ENCODE assay signal across 10 cellular contexts in genomic region chrX:10755477-10756334, GRCh38.
DNase-seq lines count a peak whose midpoint lies in the region; ATAC-seq and TF ChIP-seq lines count a peak whose summit lies in the region.
"Had no signal": no experiment of that assay in that cellular context is flagged by ENCODE, and none has a peak within 500 bp of the region (broad histone marks: within the 10 kb centered on the region; RNA-seq: fewer than 3 reads in every experiment).

No MANE protein-coding gene starts in this region.

- no peaks in the 10 kb centered on the region for H3K9me3 ChIP-seq in hepatocyte (ENCODE audit: low read depth)
- no peaks in the 10 kb centered on the region for H3K9me3 ChIP-seq in sigmoid colon

- no peak for TF ChIP-seq CTCF in hepatocyte (IDR thresholded peaks at IDR 0.05; ENCODE audit: poor library complexity)
- TF ChIP-seq CTCF in sigmoid colon (IDR thresholded peaks at IDR 0.05): no peak

- H3K36me3 ChIP-seq in H7 (replicated peaks; ENCODE audit: control insufficient read depth, insufficient read depth, low read length) (no peaks in the 10 kb centered on the region), hepatocyte (replicated peaks; ENCODE audit: insufficient read depth, low read depth) (no peaks in the 10 kb centered on the region), sigmoid colon (no peaks in the 10 kb centered on the region)

- H2AFZ ChIP-seq in hepatocyte: no peak overlapping the region

- H3K27me3 ChIP-seq in H7 (ENCODE audit: control insufficient read depth, insufficient read depth, low read length) (no peaks in the 10 kb centered on the region), hepatocyte (no peaks in the 10 kb centered on the region), sigmoid colon (no peaks in the 10 kb centered on the region)

- H3K27ac ChIP-seq in hepatocyte (peak overlapping the region; percentile 68), sigmoid colon (peak overlapping the region; percentile 31 to 71 (median 50))

- no peak for ATAC-seq in HG02763 (IDR thresholded peaks at IDR 0.05; ENCODE audit: unreplicated experiment)
- no peak for ATAC-seq in HG02623 (IDR thresholded peaks at IDR 0.05; ENCODE audit: unreplicated experiment)
- no peak for ATAC-seq in GM18519 (IDR thresholded peaks at IDR 0.05; ENCODE audit: low FRiP score, unreplicated experiment)
- ATAC-seq: GM12878 had no signal

- peak overlapping the region; percentile 55 for H3K4me2 ChIP-seq in hepatocyte

- H3K79me2 ChIP-seq in hepatocyte: no peaks in the 10 kb centered on the region

- DNase-seq in H7 (peak; percentile 51), T1000 (lab: John Stamatoyannopoulos, UW) (peak; percentile 6), hepatocyte (ENCODE audit: low spot score) (peak; percentile 20), sigmoid colon (no peak)
- no peak for DNase-seq in activated effector memory CD4-positive, alpha-beta T cell treated with Interleukin-2 at 50 U/mL for 16 hours
- DNase-seq: anterior cingulate cortex had no signal

- intact Hi-C loops in sigmoid colon (cut with DNase I): no loop called here

- no peaks in the 10 kb centered on the region for H3K9me2 ChIP-seq in hepatocyte (replicated peaks; ENCODE audit: insufficient read depth)

- no peak for TF ChIP-seq EP300 in sigmoid colon (IDR thresholded peaks at IDR 0.05)

- no peaks in the 10 kb centered on the region for H4K20me1 ChIP-seq in hepatocyte (ENCODE audit: insufficient read depth, poor library complexity, severe bottlenecking)

- H3K4me3 ChIP-seq in H7 (ENCODE audit: insufficient read depth, low read depth, low read length): no peak overlapping the region
- H3K4me3 ChIP-seq in hepatocyte: no peak overlapping the region
- no peak overlapping the region for H3K4me3 ChIP-seq in sigmoid colon
- H3K4me3 ChIP-seq: GM12878 had no signal

- TF ChIP-seq POLR2A in sigmoid colon (IDR thresholded peaks at IDR 0.05): no peak

- H3K4me1 ChIP-seq in hepatocyte (ENCODE audit: insufficient read depth) (peaks cover 5% of the 10 kb centered on the region), sigmoid colon (peaks cover 0 to 22% (median 8%) of the 10 kb centered on the region in 4 donors)

- 55% methylated on average over 9 of the region's 9 CpGs for WGBS in hepatocyte (ENCODE audit: low lambda C conversion rate, missing lambda C conversion rate)
- 68 to 86% methylated on average over 9 of the region's 9 CpGs for WGBS in sigmoid colon, 2 donors

Comparison
In these comparisons a context has a peak if more than half of its experiments do, and no peak if none do; other contexts are left out.
1. DNase-seq: peak in H7 (single experiment), T1000 (single experiment) and hepatocyte (single experiment); none in sigmoid colon (single experiment) and activated effector memory CD4-positive, alpha-beta T cell treated with Interleukin-2 at 50 U/mL for 16 hours (single experiment).